ENCODE assay signal across 1 cellular context in genomic region chr3:141368062-141368924, GRCh38.
A peak's percentile ranks its signal among the peaks of the same experiment; 100 is the strongest.
TF ChIP-seq lines count a peak whose summit lies in the region.

Gene ZBTB38 (plus strand): TSS chr3:141368504. CDS start chr3:141442389, 73,885 bp downstream.

TF ChIP-seq in HCT116, 20 proteins besides CTCF, POLR2A, EP300 and RAD21 (continued from another document):
- TF ChIP-seq YY1 (IDR thresholded peaks at IDR 0.05; ENCODE audit: extremely low read depth, insufficient replicate concordance, low read depth, low read length) (peak; percentile 87), CBX3 (IDR thresholded peaks at IDR 0.05; ENCODE audit: low read depth) (peak; percentile 93), ELF1 (IDR thresholded peaks at IDR 0.05; ENCODE audit: borderline replicate concordance, low read depth) (peak; percentile 84), EZH2phosphoT487 (IDR thresholded peaks at IDR 0.05; ENCODE audit: borderline replicate concordance) (no peak)
